In genomic region chr6:41455818-41456217, GRCh38 we compare ENCODE assay signal across 1 cellular context.
TF ChIP-seq lines count a peak whose summit lies in the region.

No MANE protein-coding gene starts in this region.

TF ChIP-seq in HEK293, 187 proteins besides CTCF, POLR2A, EP300 and RAD21 (continued from another document):
- TF ChIP-seq, protein P1, sequence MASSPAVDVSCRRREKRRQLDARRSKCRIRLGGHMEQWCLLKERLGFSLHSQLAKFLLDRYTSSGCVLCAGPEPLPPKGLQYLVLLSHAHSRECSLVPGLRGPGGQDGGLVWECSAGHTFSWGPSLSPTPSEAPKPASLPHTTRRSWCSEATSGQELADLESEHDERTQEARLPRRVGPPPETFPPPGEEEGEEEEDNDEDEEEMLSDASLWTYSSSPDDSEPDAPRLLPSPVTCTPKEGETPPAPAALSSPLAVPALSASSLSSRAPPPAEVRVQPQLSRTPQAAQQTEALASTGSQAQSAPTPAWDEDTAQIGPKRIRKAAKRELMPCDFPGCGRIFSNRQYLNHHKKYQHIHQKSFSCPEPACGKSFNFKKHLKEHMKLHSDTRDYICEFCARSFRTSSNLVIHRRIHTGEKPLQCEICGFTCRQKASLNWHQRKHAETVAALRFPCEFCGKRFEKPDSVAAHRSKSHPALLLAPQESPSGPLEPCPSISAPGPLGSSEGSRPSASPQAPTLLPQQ (tag by site-specific recombination; IDR thresholded peaks at IDR 0.05): no peak
- TF ChIP-seq HOXA7 (CRISPR knock-in tag; IDR thresholded peaks at IDR 0.05; ENCODE audit: borderline replicate concordance): no peak
- no peak for TF ChIP-seq SCRT1 (tag by site-specific recombination; IDR thresholded peaks at IDR 0.05; ENCODE audit: borderline replicate concordance)
- no peak for TF ChIP-seq ZNF2 (tag by site-specific recombination; IDR thresholded peaks at IDR 0.05)
- TF ChIP-seq ZIC2 (tag by site-specific recombination; IDR thresholded peaks at IDR 0.05): no peak
- no peak for TF ChIP-seq ZNF624 (tag by site-specific recombination; IDR thresholded peaks at IDR 0.05)
- no peak for TF ChIP-seq PBX3 (CRISPR knock-in tag; IDR thresholded peaks at IDR 0.05)
